Comparison of ENCODE assay signal across 8 cellular contexts in genomic region chr4:82371398-82371972, GRCh38. TPM values are rescaled to one million over a fixed set of nuclear protein-coding genes. Genes with fewer than 3 reads are reported as not detected.
A peak's percentile ranks its signal among the peaks of the same experiment; 100 is the strongest.
DNase-seq lines count a peak whose midpoint lies in the region; ATAC-seq, FAIRE-seq and TF ChIP-seq lines count a peak whose summit lies in the region.

No MANE protein-coding gene starts in this region.

- TF ChIP-seq CTCF in GM13977 (IDR thresholded peaks at IDR 0.05; ENCODE audit: extremely low read depth, insufficient read depth, missing control alignments) (no peak), PC-9 (conservative IDR thresholded peaks at IDR 0.05) (no peak), pancreas (IDR thresholded peaks at IDR 0.05) (peak in 1 of 4 donors; percentile 9), D721Med (IDR thresholded peaks at IDR 0.05; ENCODE audit: insufficient read depth, missing control alignments) (no peak)

- no peak for ATAC-seq in pancreas
- no peak for ATAC-seq in HG02973 (IDR thresholded peaks at IDR 0.05; ENCODE audit: unreplicated experiment)
- ATAC-seq in HG02642 (IDR thresholded peaks at IDR 0.05; ENCODE audit: poor library complexity, unreplicated experiment) = no peak

- H3K4me1 ChIP-seq in PC-9 (replicated peaks; ENCODE audit: insufficient read depth) = peaks cover 49% of the 10 kb centered on the region
- H3K4me1 ChIP-seq in esophagus (ENCODE audit: control insufficient read depth in 2 of 2, insufficient read depth in 2 of 2, low read length in 1 of 2) = peaks cover 0 to 3% of the 10 kb centered on the region in 2 donors
- H3K4me1 ChIP-seq in pancreas = peaks cover 19 to 54% (median 23%) of the 10 kb centered on the region in 3 donors

- peaks cover 22% of the 10 kb centered on the region; the same call in 1 of the 2 replicates for H3F3A ChIP-seq in PC-9 (ENCODE audit: insufficient read depth, low read depth)

- peaks cover 35% of the 10 kb centered on the region for H3K36me3 ChIP-seq in PC-9 (ENCODE audit: low read depth)
- peaks cover 0 to 2% of the 10 kb centered on the region in 2 donors for H3K36me3 ChIP-seq in esophagus (ENCODE audit: control insufficient read depth in 2 of 2, insufficient read depth in 2 of 2, low read length in 1 of 2)
- peaks cover 0 to 10% (median 0%) of the 10 kb centered on the region in 3 donors for H3K36me3 ChIP-seq in pancreas

- CTCF ChIA-PET in PC-9 (lab: Charles Lee) = no interaction called here

- no TSS peak for BruUV-seq in PC-9 (replicated peaks; lab: Mats Ljungman, UMichigan)

- H3K27me3 ChIP-seq in PC-9 (ENCODE audit: insufficient read depth, low read depth) (no peaks in the 10 kb centered on the region), esophagus (ENCODE audit: control insufficient read depth in 1 of 2, insufficient read depth in 2 of 2, low read length in 2 of 2) (no peaks in the 10 kb centered on the region), pancreas (no peaks in the 10 kb centered on the region)

- no peaks in the 10 kb centered on the region for H3K9me3 ChIP-seq in PC-9 (ENCODE audit: insufficient read depth, low read depth)
- no peaks in the 10 kb centered on the region for H3K9me3 ChIP-seq in esophagus (ENCODE audit: control insufficient read depth in 2 of 2, insufficient read depth in 1 of 2, low read depth in 1 of 2, low read length in 1 of 2)
- H3K9me3 ChIP-seq in pancreas = no peaks in the 10 kb centered on the region

- in situ Hi-C loops in GM13977 (cut with MboI; ENCODE audit: low pct_unique_long_range_greater_than_20kb, low sequenced_read_pairs, unreplicated experiment) = no loop called here

- H3K27ac ChIP-seq in PC-9 = no peak overlapping the region
- no peak overlapping the region for H3K27ac ChIP-seq in esophagus (ENCODE audit: low read depth in 2 of 2, low read length in 1 of 2)
- no peak overlapping the region for H3K27ac ChIP-seq in pancreas

- peak overlapping the region; percentile 97 for H3K4me2 ChIP-seq in PC-9

- H3K4me3 ChIP-seq in PC-9 (peak overlapping the region; percentile 96), esophagus (ENCODE audit: low read depth in 1 of 2, low read length in 2 of 2) (peak overlapping the region; percentile 42 to 76), pancreas (peak overlapping the region; percentile 85 to 98 (median 88))

- peaks cover 64% of the 10 kb centered on the region for H4K20me1 ChIP-seq in PC-9 (ENCODE audit: insufficient read depth)

- POLR2A ChIA-PET in PC-9 (lab: Charles Lee; ENCODE audit: unreplicated experiment) = no interaction called here

- no peaks in the 10 kb centered on the region for H3K9me2 ChIP-seq in PC-9 (ENCODE audit: insufficient read depth)

- FAIRE-seq in pancreas (lab: Jason Lieb, UNC) = no peak
- FAIRE-seq in D721Med (lab: Jason Lieb, UNC) = no peak

- WGBS in esophagus, 2 donors = 1% methylated on average over 8 of the region's 8 CpGs
- 0 to 3% methylated on average over 8 of the region's 8 CpGs for WGBS in pancreas, 2 donors

- no peak overlapping the region for H2AFZ ChIP-seq in PC-9

- intact Hi-C loops in PC-9 (cut with micrococcal nuclease; ENCODE audit: unreplicated experiment) = loop anchor here (10.0 kb wide), 2 partner anchors 523 to 663 kb away; partner anchors contain the start of genes COPS4 and SEC31A
- intact Hi-C loops in pancreas (cut with DNase I) = loop anchor here in 1 of 3 donors (10.0 kb wide), 1 partner anchor 53 kb away; no protein-coding TSS in a partner anchor

- peaks cover 93% of the 10 kb centered on the region for H3K79me2 ChIP-seq in PC-9 (ENCODE audit: low read depth)

- DNase-seq in GM13977 (ENCODE audit: low spot score) (peak; percentile 29), PC-9 (no peak), pancreas (no peak), D721Med (ENCODE audit: insufficient read length, low spot score) (no peak), SHP77 (lab: John Stamatoyannopoulos, UW) (no peak)

RNA-seq across cellular contexts. Expression of gene HNRNPD, which starts 2.3 kb away (rescaled TPM):
- 165 and 221 TPM in 2 replicates for total RNA-seq in PC-9 (2021)
- polyA plus RNA-seq in esophagus = 100 to 1,000 TPM; 126 to 156 TPM
- 10 to 100 TPM; 52.7 to 92.0 (median 72.7) TPM for total RNA-seq in pancreas
- polyA plus RNA-seq in pancreas = 100 to 1,000 TPM in 1 of 2 donors, 10 to 100 TPM in 1; 93.7 to 131 TPM

RNA-seq across cellular contexts. Expression of gene HNRNPDL, which starts 58.8 kb away (rescaled TPM):
- total RNA-seq in PC-9 (2021) = 179 and 193 TPM in 2 replicates
- 100 to 1,000 TPM; 163 to 226 TPM for polyA plus RNA-seq in esophagus
- total RNA-seq in pancreas = 100 to 1,000 TPM in 2 of 6 donors, 10 to 100 TPM in 4; 56.6 to 134 (median 92.5) TPM
- polyA plus RNA-seq in pancreas = 100 to 1,000 TPM; 122 to 210 TPM

RNA-seq across cellular contexts. Expression of gene ENOPH1, which starts 58.9 kb away (rescaled TPM):
- total RNA-seq in PC-9 (2021) (19.8 and 22.3 TPM in 2 replicates), pancreas (10 to 100 TPM in 4 of 6 donors, 1 to 10 TPM in 2; 8.4 to 17.4 (median 13.6) TPM)
- polyA plus RNA-seq in esophagus (10 to 100 TPM; 32.6 to 51.7 TPM), pancreas (10 to 100 TPM; 21.2 to 24.4 TPM)
